ENCODE assay signal across 8 cellular contexts in genomic region chr10:102646610-102647432, GRCh38. TPM values are rescaled to one million over a fixed set of nuclear protein-coding genes. Genes with fewer than 3 reads are reported as not detected.
DNase-seq lines count a peak whose midpoint lies in the region; ATAC-seq and TF ChIP-seq lines count a peak whose summit lies in the region.

No MANE protein-coding gene starts in this region.

- H3K4me3 ChIP-seq in GM08714 (ENCODE audit: low read length) (peak overlapping the region; percentile 68; the same call in 1 of the 2 replicates), Panc1 (ENCODE audit: low read depth in 2 of 2, low read length in 2 of 2) (peak overlapping the region; percentile 69 to 86), astrocyte of the cerebellum (ENCODE audit: low read depth, low read length) (peak overlapping the region; percentile 83), iPS-15b (ENCODE audit: low read depth, low read length) (peak overlapping the region; percentile 87), skin epidermis (peak overlapping the region; percentile 51 to 95 (median 61))

- peak overlapping the region; percentile 81 for H3K9ac ChIP-seq in iPS-15b (ENCODE audit: low read depth, low read length)

- POLR2A ChIA-PET in Panc1 (lab: Charles Lee), result no interaction called here

- no peaks in the 10 kb centered on the region for H3K9me3 ChIP-seq in Panc1 (ENCODE audit: control insufficient read depth, insufficient read depth, low read depth, low read length)
- no peaks in the 10 kb centered on the region for H3K9me3 ChIP-seq in iPS-15b (ENCODE audit: control insufficient read depth, insufficient read depth, low read length)

- in situ Hi-C loops in Panc1 (cut with HindIII; ENCODE audit: low pct_unique_long_range_greater_than_20kb, low sequenced_read_pairs) (no loop called here), astrocyte of the cerebellum (cut with HindIII; ENCODE audit: low sequenced_read_pairs) (no loop called here)

- no peak for ATAC-seq in Panc1
- no peak for ATAC-seq in HG02840 (IDR thresholded peaks at IDR 0.05; ENCODE audit: low FRiP score, unreplicated experiment)
- no peak for ATAC-seq in HG03571 (IDR thresholded peaks at IDR 0.05; ENCODE audit: unreplicated experiment)

- peaks cover 45% of the 10 kb centered on the region for H3K4me1 ChIP-seq in Panc1 (ENCODE audit: control insufficient read depth, insufficient read depth, low read length)
- peaks cover 8% of the 10 kb centered on the region for H3K4me1 ChIP-seq in iPS-15b (ENCODE audit: control insufficient read depth, insufficient read depth, low read length)

- DNase-seq in Panc1 (ENCODE audit: low read depth, low spot score) (no peak), astrocyte of the cerebellum (ENCODE audit: low read depth) (no peak), AG08396 (ENCODE audit: low spot score) (no peak)

- H3K36me3 ChIP-seq in Panc1 (ENCODE audit: control insufficient read depth, insufficient read depth, low read length) (peaks cover 9% of the 10 kb centered on the region; the same call in 1 of the 2 replicates), iPS-15b (ENCODE audit: control insufficient read depth, insufficient read depth, low read length) (peaks cover 5% of the 10 kb centered on the region)

- CTCF ChIA-PET in Panc1 (lab: Charles Lee), result no interaction called here

- no peaks in the 10 kb centered on the region for H3K27me3 ChIP-seq in Panc1 (ENCODE audit: control insufficient read depth, insufficient read depth, low read length)
- H3K27me3 ChIP-seq in iPS-15b (ENCODE audit: control insufficient read depth, insufficient read depth, low read length), result no peaks in the 10 kb centered on the region

- TSS peak; percentile 54 for BruUV-seq in Panc1 (replicated peaks; lab: Mats Ljungman, UMichigan)

- TF ChIP-seq CTCF in Panc1 (IDR thresholded peaks at IDR 0.05), result no peak
- no peak for TF ChIP-seq CTCF in astrocyte of the cerebellum (IDR thresholded peaks at IDR 0.05; ENCODE audit: low read depth, low read length, missing control alignments)

- intact Hi-C loops in Panc1 (cut with micrococcal nuclease; ENCODE audit: unreplicated experiment), result no loop called here

- peak overlapping the region; percentile 88 for H3K27ac ChIP-seq in Panc1 (ENCODE audit: low read length)
- H3K27ac ChIP-seq in skin epidermis, result peak overlapping the region in 20 of 21 experiments; percentile 90 to 100 (median 98)

RNA-seq across cellular contexts. Expression of gene TRIM8, which starts 2.5 kb away (rescaled TPM):
- 54.4 TPM for total RNA-seq in Panc1 (2021; ENCODE audit: unreplicated experiment)
- polyA plus RNA-seq in Panc1 (2012; ENCODE audit: insufficient read length), result 64.3 TPM
